Comparison of ENCODE assay signal across 20 cellular contexts in genomic region chr11:100585728-100586127, GRCh38.
"Had no signal": no experiment of that assay in that cellular context is flagged by ENCODE, and none has a peak within 500 bp of the region (broad histone marks: within the 10 kb centered on the region; RNA-seq: fewer than 3 reads in every experiment).

No MANE protein-coding gene starts in this region.

- H3K4me1 Mint-ChIP-seq: activated T-helper 17 cell treated with anti-CD3 and anti-CD28 coated beads, Interleukin-2, amount 50 U/mL, for 72 hours had no signal

- H3K27ac ChIP-seq: colonic mucosa, left lung, ovary, sigmoid colon, thoracic aorta had no signal

- H3K36me3 ChIP-seq: adrenal gland, colonic mucosa, esophagus muscularis mucosa, left lung, ovary, sigmoid colon, thoracic aorta had no signal

- H3K27me3 ChIP-seq: adrenal gland, colonic mucosa, esophagus muscularis mucosa, left lung, ovary, sigmoid colon had no signal

- H3K4me3 ChIP-seq: adrenal gland, colonic mucosa, esophagus muscularis mucosa, left lung, ovary, sigmoid colon, smooth muscle cell, thoracic aorta had no signal

- DNase-seq: activated T-cell treated with anti-CD3 and anti-CD28 coated beads, Interleukin-2, amount 50 U/mL, for 24 hours; colonic mucosa; kidney; left lung; sigmoid colon; stimulated activated CD4-positive, alpha-beta T cell treated with anti-CD3 and anti-CD28 coated beads, Interleukin-2, amount 100 ng/mL, for 48 hours; stimulated activated CD8-positive, alpha-beta memory T cell treated with anti-CD3 and anti-CD28 coated beads, Interleukin-4, amount 100 ng/mL, for 48 hours; stimulated activated naive B cell treated with anti-CD40 and anti-IgM and Interleukin-4, amounts not matched to agents 10 μg/mL and 1 μg/mL and 100 μg/mL, for 72 hours; T1000 had no signal

- ATAC-seq: activated naive CD4-positive, alpha-beta T cell treated with anti-CD3 and anti-CD28 coated beads, Interleukin-2, amount 50 U/mL, for 72 hours; activated T-helper 17 cell treated with anti-CD3 and anti-CD28 coated beads, Interleukin-2, amount 50 U/mL, for 72 hours; left lung; natural killer cell treated with Interleukin-12 subunit alpha and Interleukin-12 subunit beta and Interleukin-15 and Interleukin-18, amount 100 ng/mL, for 72 hours; stimulated activated naive B cell treated with anti-CD40 and anti-IgM and Interleukin-4, amounts not matched to agents 10 μg/mL and 1 μg/mL and 100 μg/mL, for 72 hours; WTC11 had no signal

- H3K27me3 Mint-ChIP-seq: activated T-cell treated with anti-CD3 and anti-CD28 coated beads, Interleukin-2, amount 50 U/mL, for 24 hours; activated T-helper 17 cell treated with anti-CD3 and anti-CD28 coated beads, Interleukin-2, amount 50 U/mL, for 72 hours had no signal

- H3K4me1 ChIP-seq: colonic mucosa, left lung, sigmoid colon had no signal

- H3K27ac Mint-ChIP-seq: activated naive CD4-positive, alpha-beta T cell treated with anti-CD3 and anti-CD28 coated beads, Interleukin-2, amount 50 U/mL, for 72 hours; activated T-cell treated with anti-CD3 and anti-CD28 coated beads, Interleukin-2, amount 50 U/mL, for 24 hours; activated T-helper 17 cell treated with anti-CD3 and anti-CD28 coated beads, Interleukin-2, amount 50 U/mL, for 72 hours; natural killer cell treated with Interleukin-12 subunit alpha and Interleukin-12 subunit beta and Interleukin-15 and Interleukin-18, amount 100 ng/mL, for 72 hours; stimulated activated naive B cell treated with anti-CD40 and anti-IgM and Interleukin-4, amounts not matched to agents 10 μg/mL and 1 μg/mL and 100 μg/mL, for 72 hours; T-helper 1 cell treated with Interleukin-12 subunit alpha and Interleukin-12 subunit beta and Interleukin-4 antibody, amounts not matched to agents 30 μg/mL and 1 μg/mL, for 36 hours; type B pancreatic cell; WTC11 had no signal

- H3K9me3 Mint-ChIP-seq: natural killer cell treated with Interleukin-12 subunit alpha and Interleukin-12 subunit beta and Interleukin-15 and Interleukin-18, amount 100 ng/mL, for 72 hours; stimulated activated naive B cell treated with anti-CD40 and anti-IgM and Interleukin-4, amounts not matched to agents 10 μg/mL and 1 μg/mL and 100 μg/mL, for 72 hours; T-helper 1 cell treated with Interleukin-12 subunit alpha and Interleukin-12 subunit beta and Interleukin-4 antibody, amounts not matched to agents 30 μg/mL and 1 μg/mL, for 36 hours; type B pancreatic cell; WTC11 had no signal

- H3K36me3 Mint-ChIP-seq: activated naive CD4-positive, alpha-beta T cell treated with anti-CD3 and anti-CD28 coated beads, Interleukin-2, amount 50 U/mL, for 72 hours; natural killer cell treated with Interleukin-12 subunit alpha and Interleukin-12 subunit beta and Interleukin-15 and Interleukin-18, amount 100 ng/mL, for 72 hours; stimulated activated naive B cell treated with anti-CD40 and anti-IgM and Interleukin-4, amounts not matched to agents 10 μg/mL and 1 μg/mL and 100 μg/mL, for 72 hours; type B pancreatic cell; WTC11 had no signal

- H3K4me2 ChIP-seq: smooth muscle cell had no signal

- H3K4me3 Mint-ChIP-seq: activated T-cell treated with anti-CD3 and anti-CD28 coated beads, Interleukin-2, amount 50 U/mL, for 24 hours; activated T-helper 17 cell treated with anti-CD3 and anti-CD28 coated beads, Interleukin-2, amount 50 U/mL, for 72 hours; natural killer cell treated with Interleukin-12 subunit alpha and Interleukin-12 subunit beta and Interleukin-15 and Interleukin-18, amount 100 ng/mL, for 72 hours; stimulated activated naive B cell treated with anti-CD40 and anti-IgM and Interleukin-4, amounts not matched to agents 10 μg/mL and 1 μg/mL and 100 μg/mL, for 72 hours; T-helper 1 cell treated with Interleukin-12 subunit alpha and Interleukin-12 subunit beta and Interleukin-4 antibody, amounts not matched to agents 30 μg/mL and 1 μg/mL, for 36 hours; type B pancreatic cell; WTC11 had no signal

- H3K9me3 ChIP-seq: adrenal gland, colonic mucosa, esophagus muscularis mucosa, left lung, ovary, sigmoid colon, thoracic aorta had no signal
